In the genomic region with DNA sequence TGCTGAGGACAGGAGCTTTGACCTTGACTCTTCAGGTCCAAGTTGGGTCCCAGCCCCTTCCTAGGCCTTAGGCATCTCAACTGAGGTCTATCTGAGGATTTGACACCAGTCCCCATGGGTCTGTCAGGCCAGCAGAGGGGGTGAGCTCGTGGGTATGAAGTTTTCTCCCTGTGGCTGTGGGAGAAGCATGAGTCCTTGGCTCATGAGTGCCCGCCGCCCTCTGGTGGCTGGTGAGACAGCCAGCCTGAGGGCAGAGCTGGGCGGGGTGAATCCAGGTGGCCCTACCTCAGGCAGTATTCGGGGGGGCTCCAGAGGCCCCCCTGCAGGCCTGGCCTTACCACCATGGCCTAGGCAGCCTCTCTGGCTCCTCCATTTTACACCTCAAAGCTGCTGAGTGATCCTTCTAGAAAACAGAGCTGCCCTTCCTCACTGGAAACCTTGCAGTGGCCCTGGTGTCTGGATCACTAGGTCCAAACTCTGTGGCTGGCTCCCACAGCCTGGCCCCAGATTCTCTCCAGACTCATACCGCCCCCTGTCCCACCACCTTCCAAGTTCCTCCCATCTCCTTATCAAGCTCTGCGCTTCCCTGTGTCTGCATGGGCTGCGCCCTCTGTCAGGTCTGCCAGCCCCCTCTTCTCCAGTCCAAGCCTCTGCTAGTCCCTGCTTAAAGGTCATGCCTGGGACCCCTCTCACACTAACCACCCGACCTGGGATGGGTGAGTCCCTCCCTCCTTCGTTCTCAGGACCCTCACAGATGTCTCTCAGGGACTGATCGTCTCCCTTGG, we compare ENCODE assay signal across 8 cellular contexts.
DNase-seq lines count a peak whose midpoint lies in the region; ATAC-seq and TF ChIP-seq lines count a peak whose summit lies in the region.

No MANE protein-coding gene starts in this region.

- no peaks in the 10 kb centered on the region for H3K36me3 ChIP-seq in brain microvascular endothelial cell (replicated peaks)

- peak; percentile 100 for TF ChIP-seq CTCF in VCaP (conservative IDR thresholded peaks at IDR 0.05)
- TF ChIP-seq CTCF in brain microvascular endothelial cell (IDR thresholded peaks at IDR 0.05; ENCODE audit: low read depth, low read length, missing control alignments) = peak; percentile 95

- no peak overlapping the region for H3K4me3 ChIP-seq in brain microvascular endothelial cell (ENCODE audit: low read depth, low read length)

- H3K27me3 ChIP-seq in brain microvascular endothelial cell (replicated peaks) = no peaks in the 10 kb centered on the region

- peak overlapping the region; percentile 24; the same call in 1 of the 2 replicates for H3K27ac ChIP-seq in VCaP
- no peak overlapping the region for H3K27ac ChIP-seq in brain microvascular endothelial cell

- peak; percentile 56 for ATAC-seq in GM21825 (IDR thresholded peaks at IDR 0.05; ENCODE audit: unreplicated experiment)
- no peak for ATAC-seq in HG03342 (IDR thresholded peaks at IDR 0.05; ENCODE audit: unreplicated experiment)

- peak; percentile 90 for DNase-seq in CD1c-positive myeloid dendritic cell (ENCODE audit: extremely low spot score)
- DNase-seq in NCI-H2171 treated with DMSO at 0.1 percent for 48 hours (lab: John Stamatoyannopoulos, UW) = peak; percentile 78
- peak; percentile 75 for DNase-seq in brain microvascular endothelial cell
- peak; percentile 89 for DNase-seq in iPS-NIHi7 (ENCODE audit: extremely low spot score)
- DNase-seq in stimulated activated CD4-positive, alpha-beta T cell treated with anti-CD3 and anti-CD28 coated beads, Interleukin-12 subunit alpha, Interleukin-12 subunit beta, amount 100 ng/mL, for 48 hours (ENCODE audit: low read depth in 2 of 3, low spot score in 1 of 3) = peak; percentile 68 to 75 (median 70)

- in situ Hi-C loops in brain microvascular endothelial cell (cut with HindIII; ENCODE audit: low pct_ligation_motif_present, low sequenced_read_pairs) = no loop called here
